ENCODE assay signal across 8 cellular contexts in the genomic region with DNA sequence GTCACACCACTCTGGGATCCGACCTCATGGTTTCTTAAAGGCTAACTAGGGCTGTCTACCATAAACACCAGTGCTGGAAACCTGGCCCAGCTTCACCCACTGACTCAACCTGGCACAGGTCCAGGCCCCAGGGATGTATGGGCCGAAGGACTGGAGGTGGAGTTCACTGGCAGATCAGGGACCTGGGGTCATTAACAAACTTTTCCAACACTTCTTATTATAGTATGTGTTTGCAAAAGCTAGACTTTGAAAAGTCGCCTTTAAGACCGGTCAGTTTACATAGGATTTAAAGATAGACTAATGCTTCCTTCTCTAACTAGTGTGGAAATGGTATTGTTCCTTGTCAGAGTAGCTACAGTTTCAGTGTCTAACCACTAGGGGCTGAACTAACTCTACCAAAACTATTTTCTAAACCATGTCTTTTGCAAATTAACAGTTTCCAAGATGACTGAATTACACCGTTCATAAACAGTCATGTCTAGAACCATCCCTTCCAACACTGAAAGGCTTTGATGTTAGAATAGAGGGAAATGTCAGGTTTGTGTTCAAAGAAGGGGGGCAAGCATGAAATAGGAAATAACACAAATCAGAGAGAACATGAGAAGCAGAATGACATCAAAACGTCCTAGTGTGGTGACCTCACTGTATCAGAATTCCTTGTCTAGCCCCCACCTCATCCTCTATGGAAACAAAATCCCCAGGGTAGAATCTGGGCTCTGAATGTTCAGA. TPM values are rescaled to one million over a fixed set of nuclear protein-coding genes. Genes with fewer than 3 reads are reported as not detected.
A peak's percentile ranks its signal among the peaks of the same experiment; 100 is the strongest.
DNase-seq lines count a peak whose midpoint lies in the region; ATAC-seq, FAIRE-seq and TF ChIP-seq lines count a peak whose summit lies in the region.

No MANE protein-coding gene starts in this region.

- peak; percentile 76 to 79 for ATAC-seq in CD4-positive, CD25-positive, alpha-beta regulatory T cell (ENCODE audit: low read depth in 2 of 2)
- ATAC-seq in RWPE2 (ENCODE audit: low read depth), result peak; percentile 66
- ATAC-seq in GM21515 (IDR thresholded peaks at IDR 0.05; ENCODE audit: unreplicated experiment), result no peak

- H3K4me1 ChIP-seq in CD4-positive, CD25-positive, alpha-beta regulatory T cell (ENCODE audit: control insufficient read depth, insufficient read depth, low read length, poor library complexity, severe bottlenecking), result peaks cover 4% of the 10 kb centered on the region
- peaks cover 27% of the 10 kb centered on the region for H3K4me1 ChIP-seq in RWPE2 (ENCODE audit: insufficient read depth, poor library complexity, severe bottlenecking)
- peaks cover 5% of the 10 kb centered on the region for H3K4me1 ChIP-seq in colonic mucosa
- peaks cover 2 to 25% (median 18%) of the 10 kb centered on the region in 4 donors for H3K4me1 ChIP-seq in liver (ENCODE audit: control insufficient read depth in 4 of 4, insufficient read depth in 4 of 4, low read length in 3 of 4)

- peak overlapping the region; percentile 20 to 92 (median 88) for H3K27ac Mint-ChIP-seq in CD4-positive, CD25-positive, alpha-beta regulatory T cell

- H3K27ac ChIP-seq in CD4-positive, CD25-positive, alpha-beta regulatory T cell (ENCODE audit: insufficient read depth, low read length, poor library complexity, severe bottlenecking), result no peak overlapping the region
- H3K27ac ChIP-seq in RWPE2 (ENCODE audit: poor library complexity, severe bottlenecking) (peak overlapping the region; percentile 72), colonic mucosa (peak overlapping the region; percentile 73), liver (ENCODE audit: low read depth in 1 of 2, low read length in 2 of 2) (peak overlapping the region in 1 of 2 donors; percentile 29)

- H3K4me3 Mint-ChIP-seq in CD4-positive, CD25-positive, alpha-beta regulatory T cell, result no peak overlapping the region

- TF ChIP-seq CTCF in RWPE2 (IDR thresholded peaks at IDR 0.05; ENCODE audit: poor library complexity, severe bottlenecking) (peak; percentile 97), colonic mucosa (IDR thresholded peaks at IDR 0.05) (peak; percentile 73), liver (IDR thresholded peaks at IDR 0.05; ENCODE audit: low read depth, low read length, missing input control) (peak; percentile 81)

- peaks cover 6 to 37% (median 26%) of the 10 kb centered on the region in 4 donors for H3K4me1 Mint-ChIP-seq in CD4-positive, CD25-positive, alpha-beta regulatory T cell

- TF ChIP-seq RAD21 in Ishikawa (IDR thresholded peaks at IDR 0.05; ENCODE audit: low read depth) (peak; percentile 99), liver (IDR thresholded peaks at IDR 0.05) (peak; percentile 91 to 94)

- peak; percentile 73 for FAIRE-seq in GM18507 (lab: Jason Lieb, UNC)

- no peaks in the 10 kb centered on the region for H3K27me3 Mint-ChIP-seq in CD4-positive, CD25-positive, alpha-beta regulatory T cell

- TF ChIP-seq EP300 in Ishikawa (IDR thresholded peaks at IDR 0.05; ENCODE audit: borderline replicate concordance), result no peak

- peaks cover 81% of the 10 kb centered on the region for H3K36me3 ChIP-seq in CD4-positive, CD25-positive, alpha-beta regulatory T cell (ENCODE audit: control insufficient read depth, insufficient read depth, low read length)
- H3K36me3 ChIP-seq in RWPE2 (ENCODE audit: low read depth), result peaks cover 79% of the 10 kb centered on the region
- no peaks in the 10 kb centered on the region for H3K36me3 ChIP-seq in colonic mucosa
- peaks cover 0 to 15% (median 10%) of the 10 kb centered on the region in 4 donors for H3K36me3 ChIP-seq in liver (ENCODE audit: control insufficient read depth in 4 of 4, insufficient read depth in 3 of 4, low read depth in 1 of 4, low read length in 3 of 4)

- no peaks in the 10 kb centered on the region for H3K27me3 ChIP-seq in CD4-positive, CD25-positive, alpha-beta regulatory T cell (ENCODE audit: control insufficient read depth, insufficient read depth, low read length)
- H3K27me3 ChIP-seq in RWPE2 (ENCODE audit: insufficient read depth, poor library complexity, severe bottlenecking) (no peaks in the 10 kb centered on the region), colonic mucosa (no peaks in the 10 kb centered on the region), liver (ENCODE audit: control insufficient read depth in 4 of 4, insufficient read depth in 4 of 4, low read length in 3 of 4) (no peaks in the 10 kb centered on the region)

- 16% methylated on average over 6 of the region's 6 CpGs for WGBS in liver

- H3K4me3 ChIP-seq in CD4-positive, CD25-positive, alpha-beta regulatory T cell (ENCODE audit: low read depth, low read length), result no peak overlapping the region
- no peak overlapping the region for H3K4me3 ChIP-seq in RWPE2 (ENCODE audit: severe bottlenecking)
- H3K4me3 ChIP-seq in colonic mucosa, result no peak overlapping the region
- no peak overlapping the region for H3K4me3 ChIP-seq in liver (ENCODE audit: low read depth in 1 of 3, low read length in 3 of 3)

- intact Hi-C loops in colonic mucosa (cut with DNase I), result loop anchor here (10.0 kb wide), 1 partner anchor 317 kb away; no protein-coding TSS in a partner anchor

- DNase-seq in CD4-positive, CD25-positive, alpha-beta regulatory T cell, result peak in 2 of 3 donors; percentile 66 to 75
- DNase-seq in GM18507 (ENCODE audit: extremely low spot score, insufficient read length, low read depth) (peak; percentile 18), RWPE2 (ENCODE audit: low spot score) (peak; percentile 88), colonic mucosa (peak; percentile 94), stromal cell of bone marrow (ENCODE audit: low read depth) (peak; percentile 81)

- no peaks in the 10 kb centered on the region for H3K9me3 Mint-ChIP-seq in CD4-positive, CD25-positive, alpha-beta regulatory T cell

- peaks cover 49% of the 10 kb centered on the region for H3K36me3 Mint-ChIP-seq in CD4-positive, CD25-positive, alpha-beta regulatory T cell

- peak overlapping the region; percentile 41 to 80 for H3K9ac ChIP-seq in colonic mucosa (ENCODE audit: low read depth in 2 of 2, low read length in 2 of 2)
- no peak overlapping the region for H3K9ac ChIP-seq in liver (ENCODE audit: low read depth in 1 of 2, low read length in 2 of 2)

- H3K9me3 ChIP-seq in CD4-positive, CD25-positive, alpha-beta regulatory T cell (ENCODE audit: control insufficient read depth in 2 of 2, low read length in 2 of 2), result no peaks in the 10 kb centered on the region
- H3K9me3 ChIP-seq in RWPE2 (ENCODE audit: severe bottlenecking), result no peaks in the 10 kb centered on the region
- H3K9me3 ChIP-seq in colonic mucosa, result no peaks in the 10 kb centered on the region
- H3K9me3 ChIP-seq in liver (ENCODE audit: control insufficient read depth in 4 of 4, low read length in 3 of 4), result no peaks in the 10 kb centered on the region

TF ChIP-seq in Ishikawa, 13 proteins besides CTCF, POLR2A, EP300 and RAD21:
- no peak for TF ChIP-seq YY1 (IDR thresholded peaks at IDR 0.05; ENCODE audit: low read depth)
- no peak for TF ChIP-seq CREB1 (IDR thresholded peaks at IDR 0.05; ENCODE audit: low read depth)
- peak; percentile 93 for TF ChIP-seq NFIC (IDR thresholded peaks at IDR 0.05)
TF ChIP-seq in Ishikawa: peak in this region for 1.

TF ChIP-seq in liver, 16 proteins besides CTCF, POLR2A, EP300 and RAD21:
- no peak for TF ChIP-seq EGR1 (IDR thresholded peaks at IDR 0.05; ENCODE audit: low read depth in 2 of 2)
- TF ChIP-seq GABPA (IDR thresholded peaks at IDR 0.05 in 1 of 2, conservative IDR thresholded peaks at IDR 0.05 in 1 of 2), result no peak
- TF ChIP-seq FOXA2 (IDR thresholded peaks at IDR 0.05), result no peak
- TF ChIP-seq SP1 (IDR thresholded peaks at IDR 0.05), result no peak
- TF ChIP-seq HNF4A (conservative IDR thresholded peaks at IDR 0.05), result no peak

RNA-seq across cellular contexts. Expression of gene STN1, which starts 29.7 kb away (rescaled TPM):
- total RNA-seq in CD4-positive, CD25-positive, alpha-beta regulatory T cell, result 44.1 TPM
- 100 to 1,000 TPM in 3 of 4 donors, 10 to 100 TPM in 1; 94.5 to 122 (median 109) TPM for polyA plus RNA-seq in CD4-positive, CD25-positive, alpha-beta regulatory T cell
- total RNA-seq in colonic mucosa, result 10 to 100 TPM; 16.6 to 18.3 TPM
- 10 to 100 TPM in 1 of 2 donors, 1 to 10 TPM in 1; 9.0 to 12.9 TPM for total RNA-seq in liver
- 1 to 10 TPM; 6.9 to 7.0 TPM for polyA plus RNA-seq in liver

RNA-seq across cellular contexts. Expression of gene SH3PXD2A, which starts 32.9 kb away (rescaled TPM):
- 15.4 TPM for total RNA-seq in CD4-positive, CD25-positive, alpha-beta regulatory T cell
- polyA plus RNA-seq in CD4-positive, CD25-positive, alpha-beta regulatory T cell, result under 1 TPM; 0.24 to 0.59 (median 0.38) TPM
- total RNA-seq in colonic mucosa (10 to 100 TPM; 37.5 to 40.8 TPM), liver (1 to 10 TPM; 4.5 to 5.5 TPM)
- 1 to 10 TPM in 1 of 2 donors, under 1 TPM in 1; 0.82 to 3.3 TPM for polyA plus RNA-seq in liver

Comparison
In these comparisons a context has a peak if more than half of its experiments do, and no peak if none do; other contexts are left out.
1. DNase-seq: peak in every context shown above with its lines; median percentile 94 in colonic mucosa; 88 in RWPE2; 81 in stromal cell of bone marrow; 70 in CD4-positive, CD25-positive, alpha-beta regulatory T cell; 18 in GM18507.
2. H3K9ac ChIP-seq: peak in colonic mucosa (2 of 2); none in liver (0 of 2).
3. Peak in every context shown above with its lines, with median percentiles within 50 percentile points of each other: CTCF ChIP-seq.